In genomic region chr2:174325932-174326879, GRCh38 we compare ENCODE assay signal across 8 cellular contexts. TPM values are rescaled to one million over a fixed set of nuclear protein-coding genes. Genes with fewer than 3 reads are reported as not detected.
A peak's percentile ranks its signal among the peaks of the same experiment; 100 is the strongest.
DNase-seq lines count a peak whose midpoint lies in the region; ATAC-seq and TF ChIP-seq lines count a peak whose summit lies in the region.

No MANE protein-coding gene starts in this region.

- peaks cover 24% of the 10 kb centered on the region for H3K4me1 Mint-ChIP-seq in activated naive CD8-positive, alpha-beta T cell treated with anti-CD3 and anti-CD28 coated beads, Interleukin-2, amount 10 ng/mL, durations not matched to agents 7 days and 5 days
- peaks cover 33% of the 10 kb centered on the region for H3K4me1 Mint-ChIP-seq in stimulated activated memory B cell treated with anti-CD40 and anti-IgM and Interleukin-4, amounts not matched to agents 10 μg/mL and 1 μg/mL and 100 μg/mL, for 72 hours

- POLR2A ChIA-PET in activated naive CD8-positive, alpha-beta T cell treated with anti-CD3 and anti-CD28 coated beads, Interleukin-2, amount 10 ng/mL, durations not matched to agents 7 days and 5 days (lab: Charles Lee), result no interaction called here

- peak; percentile 51 for ATAC-seq in activated naive CD8-positive, alpha-beta T cell treated with anti-CD3 and anti-CD28 coated beads, Interleukin-2, amount 10 ng/mL, durations not matched to agents 7 days and 5 days (ENCODE audit: low read depth)
- ATAC-seq in stimulated activated memory B cell treated with anti-CD40 and anti-IgM and Interleukin-4, amounts not matched to agents 10 μg/mL and 1 μg/mL and 100 μg/mL, for 72 hours, result no peak
- no peak for ATAC-seq in HG03460 (IDR thresholded peaks at IDR 0.05; ENCODE audit: unreplicated experiment)
- no peak for ATAC-seq in HG03139 (IDR thresholded peaks at IDR 0.05; ENCODE audit: unreplicated experiment)

- H3K27ac Mint-ChIP-seq in activated naive CD8-positive, alpha-beta T cell treated with anti-CD3 and anti-CD28 coated beads, Interleukin-2, amount 10 ng/mL, durations not matched to agents 7 days and 5 days, result no peak overlapping the region
- H3K27ac Mint-ChIP-seq in stimulated activated memory B cell treated with anti-CD40 and anti-IgM and Interleukin-4, amounts not matched to agents 10 μg/mL and 1 μg/mL and 100 μg/mL, for 72 hours, result peak overlapping the region; percentile 35

- H3K36me3 ChIP-seq in DOHH2 (ENCODE audit: control insufficient read depth, low read length), result no peaks in the 10 kb centered on the region
- H3K36me3 ChIP-seq in iPS-20b (ENCODE audit: insufficient read depth, low read depth, low read length), result no peaks in the 10 kb centered on the region

- no peaks in the 10 kb centered on the region for H3K9me3 ChIP-seq in DOHH2 (ENCODE audit: control insufficient read depth, insufficient read depth, low read length)
- peaks cover 3% of the 10 kb centered on the region; the same call in 1 of the 2 replicates for H3K9me3 ChIP-seq in iPS-20b (ENCODE audit: insufficient read depth, low read depth, low read length)

- no peaks in the 10 kb centered on the region for H3K36me3 Mint-ChIP-seq in activated naive CD8-positive, alpha-beta T cell treated with anti-CD3 and anti-CD28 coated beads, Interleukin-2, amount 10 ng/mL, durations not matched to agents 7 days and 5 days
- H3K36me3 Mint-ChIP-seq in stimulated activated memory B cell treated with anti-CD40 and anti-IgM and Interleukin-4, amounts not matched to agents 10 μg/mL and 1 μg/mL and 100 μg/mL, for 72 hours, result no peaks in the 10 kb centered on the region

- H3K79me2 ChIP-seq in DOHH2 (ENCODE audit: control insufficient read depth, low read length), result no peaks in the 10 kb centered on the region

- H3K4me3 Mint-ChIP-seq in activated naive CD8-positive, alpha-beta T cell treated with anti-CD3 and anti-CD28 coated beads, Interleukin-2, amount 10 ng/mL, durations not matched to agents 7 days and 5 days, result peak overlapping the region; percentile 66
- H3K4me3 Mint-ChIP-seq in stimulated activated memory B cell treated with anti-CD40 and anti-IgM and Interleukin-4, amounts not matched to agents 10 μg/mL and 1 μg/mL and 100 μg/mL, for 72 hours, result peak overlapping the region; percentile 77

- H3K27me3 Mint-ChIP-seq in activated naive CD8-positive, alpha-beta T cell treated with anti-CD3 and anti-CD28 coated beads, Interleukin-2, amount 10 ng/mL, durations not matched to agents 7 days and 5 days, result peaks cover 94% of the 10 kb centered on the region
- peaks cover 79% of the 10 kb centered on the region for H3K27me3 Mint-ChIP-seq in stimulated activated memory B cell treated with anti-CD40 and anti-IgM and Interleukin-4, amounts not matched to agents 10 μg/mL and 1 μg/mL and 100 μg/mL, for 72 hours

- H3K9me3 Mint-ChIP-seq in activated naive CD8-positive, alpha-beta T cell treated with anti-CD3 and anti-CD28 coated beads, Interleukin-2, amount 10 ng/mL, durations not matched to agents 7 days and 5 days, result no peaks in the 10 kb centered on the region
- H3K9me3 Mint-ChIP-seq in stimulated activated memory B cell treated with anti-CD40 and anti-IgM and Interleukin-4, amounts not matched to agents 10 μg/mL and 1 μg/mL and 100 μg/mL, for 72 hours, result no peaks in the 10 kb centered on the region

- H3K27ac ChIP-seq in DOHH2 (ENCODE audit: low read depth, low read length), result no peak overlapping the region
- no peak overlapping the region for H3K27ac ChIP-seq in iPS-20b (ENCODE audit: low read length)

- no peaks in the 10 kb centered on the region for H4K20me1 ChIP-seq in DOHH2 (ENCODE audit: control insufficient read depth, insufficient read depth, low read depth, low read length)

- H3K27me3 ChIP-seq in DOHH2 (ENCODE audit: control insufficient read depth, low read length) (peaks cover 44% of the 10 kb centered on the region), iPS-20b (ENCODE audit: insufficient read depth, low read length) (peaks cover 74% of the 10 kb centered on the region)

- no peak overlapping the region for H3K9ac ChIP-seq in iPS-20b (ENCODE audit: low read depth, low read length)

- peaks cover 11% of the 10 kb centered on the region for H3K4me1 ChIP-seq in DOHH2 (ENCODE audit: control insufficient read depth, low read length)
- H3K4me1 ChIP-seq in iPS-20b (ENCODE audit: insufficient read depth, low read length), result peaks cover 10% of the 10 kb centered on the region; the same call in 1 of the 2 replicates

- no peaks in the 10 kb centered on the region for H3K9me2 ChIP-seq in DOHH2 (replicated peaks; ENCODE audit: control insufficient read depth, low read length)

- peak overlapping the region; percentile 60 for H3K4me3 ChIP-seq in DOHH2 (ENCODE audit: low read length)
- peak overlapping the region; percentile 75 for H3K4me3 ChIP-seq in iPS-20b (ENCODE audit: low read length)

- DNase-seq in M059J (ENCODE audit: low read depth), result peak; percentile 69
- DNase-seq in activated naive CD8-positive, alpha-beta T cell treated with anti-CD3 and anti-CD28 coated beads, Interleukin-2, amount 10 ng/mL, durations not matched to agents 7 days and 5 days, result peak; percentile 56
- no peak for DNase-seq in NCI-H2029 (lab: John Stamatoyannopoulos, UW)

- no peak for TF ChIP-seq CTCF in DOHH2 (IDR thresholded peaks at IDR 0.05; ENCODE audit: low read depth, low read length, poor library complexity, severe bottlenecking)

- peak overlapping the region; percentile 87 for H3K4me2 ChIP-seq in DOHH2 (ENCODE audit: low read length)

- no peaks in the 10 kb centered on the region; the same call in 1 of the 2 replicates for H3F3A ChIP-seq in DOHH2 (ENCODE audit: control insufficient read depth, insufficient read depth)

RNA-seq across cellular contexts. Expression of gene SP9, which starts 8.5 kb away (rescaled TPM):
- 0.91 and 1.1 TPM in 2 replicates for total RNA-seq in M059J (2014; rRNA removed; shearing (Covaris generic))
- not detected for total RNA-seq in activated naive CD8-positive, alpha-beta T cell treated with anti-CD3 and anti-CD28 coated beads, Interleukin-2, amount 10 ng/mL, durations not matched to agents 7 days and 5 days
